ENCODE assay signal across 8 cellular contexts in the genomic region with DNA sequence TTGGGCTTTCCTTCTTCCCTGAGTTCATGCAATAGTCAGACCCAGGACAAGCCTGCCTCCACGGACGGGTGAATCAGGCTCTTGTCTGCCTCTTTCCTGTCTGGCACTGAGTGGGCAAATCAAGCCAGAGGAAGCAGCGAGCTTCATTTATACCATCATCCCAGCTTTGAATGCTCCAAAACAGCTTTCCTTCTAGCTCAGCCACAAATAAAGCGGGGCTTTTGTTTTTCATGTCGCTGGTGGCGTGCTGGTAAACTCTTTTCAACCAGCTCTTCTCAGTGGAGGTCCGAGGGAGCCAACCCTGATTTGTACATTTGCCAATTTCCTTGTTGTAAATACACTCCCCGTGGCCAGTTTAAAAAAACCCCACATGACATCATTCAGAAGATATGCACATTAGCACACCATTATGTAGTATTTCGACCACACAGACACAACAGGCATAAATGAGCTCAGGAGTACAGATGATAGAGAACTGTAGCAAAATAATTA. TPM values are rescaled to one million over a fixed set of nuclear protein-coding genes. Genes with fewer than 3 reads are reported as not detected.
DNase-seq lines count a peak whose midpoint lies in the region; ATAC-seq and TF ChIP-seq lines count a peak whose summit lies in the region.

No MANE protein-coding gene starts in this region.

- H3K27me3 ChIP-seq in RWPE2 (ENCODE audit: insufficient read depth, poor library complexity, severe bottlenecking): no peaks in the 10 kb centered on the region

- TF ChIP-seq CTCF in RWPE2 (IDR thresholded peaks at IDR 0.05; ENCODE audit: poor library complexity, severe bottlenecking): no peak
- TF ChIP-seq CTCF in fibroblast of the aortic adventitia (IDR thresholded peaks at IDR 0.05; ENCODE audit: insufficient read depth, low read length): no peak
- no peak for TF ChIP-seq CTCF in omental fat pad (IDR thresholded peaks at IDR 0.05)
- TF ChIP-seq CTCF in GM13976 (IDR thresholded peaks at IDR 0.05; ENCODE audit: borderline replicate concordance, control extremely low read depth, extremely low read depth, insufficient read depth, missing control alignments): no peak

- in situ Hi-C loops in GM13976 (cut with MboI; ENCODE audit: low sequenced_read_pairs, unreplicated experiment): no loop called here

- ATAC-seq in RWPE2 (ENCODE audit: low read depth) (peak; percentile 44), omental fat pad (ENCODE audit: low FRiP score) (peak; percentile 85), HG02840 (IDR thresholded peaks at IDR 0.05; ENCODE audit: low FRiP score, unreplicated experiment) (no peak)

- H3K4me3 ChIP-seq in RWPE2 (ENCODE audit: severe bottlenecking) (no peak overlapping the region), fibroblast of the aortic adventitia (ENCODE audit: low read depth, low read length) (peak overlapping the region; percentile 42)

- H3K36me3 ChIP-seq in RWPE2 (ENCODE audit: low read depth): no peaks in the 10 kb centered on the region

- H3K27ac ChIP-seq in RWPE2 (ENCODE audit: poor library complexity, severe bottlenecking): peak overlapping the region; percentile 100

- DNase-seq in GM04503 (ENCODE audit: low read depth) (peak; percentile 85), RWPE2 (ENCODE audit: low spot score) (peak; percentile 82), fibroblast of the aortic adventitia (ENCODE audit: low read depth) (peak; percentile 98), omental fat pad (ENCODE audit: low spot score) (no peak), GM19238 (ENCODE audit: insufficient read length, low spot score) (no peak), GM13976 (ENCODE audit: low spot score) (no peak)
- no peak for DNase-seq in effector CD4-positive, alpha-beta T cell

- peaks cover 60% of the 10 kb centered on the region for H3K4me1 ChIP-seq in RWPE2 (ENCODE audit: insufficient read depth, poor library complexity, severe bottlenecking)

- no peaks in the 10 kb centered on the region for H3K9me3 ChIP-seq in RWPE2 (ENCODE audit: severe bottlenecking)

RNA-seq across cellular contexts. Expression of a gene that starts 8.6 kb away (rescaled TPM):
- not detected in 2 replicates for total RNA-seq in fibroblast of the aortic adventitia (ENCODE audit: low replicate concordance)
- total RNA-seq in omental fat pad: not detected

RNA-seq across cellular contexts. Expression of a gene that starts 44.2 kb away (rescaled TPM):
- total RNA-seq in fibroblast of the aortic adventitia (ENCODE audit: low replicate concordance) (175 and 1,509 TPM in 2 replicates), omental fat pad (100 to 1,000 TPM; 327 to 685 (median 490) TPM)

Comparison
In these comparisons a context has a peak if more than half of its experiments do, and no peak if none do; other contexts are left out.
1. DNase-seq: peak in GM04503 (single experiment), RWPE2 (single experiment) and fibroblast of the aortic adventitia (single experiment); none in omental fat pad (single experiment), GM19238 (single experiment), effector CD4-positive, alpha-beta T cell (single experiment) and GM13976 (single experiment).